Comparison of ENCODE assay signal across 9 cellular contexts in the genomic region with DNA sequence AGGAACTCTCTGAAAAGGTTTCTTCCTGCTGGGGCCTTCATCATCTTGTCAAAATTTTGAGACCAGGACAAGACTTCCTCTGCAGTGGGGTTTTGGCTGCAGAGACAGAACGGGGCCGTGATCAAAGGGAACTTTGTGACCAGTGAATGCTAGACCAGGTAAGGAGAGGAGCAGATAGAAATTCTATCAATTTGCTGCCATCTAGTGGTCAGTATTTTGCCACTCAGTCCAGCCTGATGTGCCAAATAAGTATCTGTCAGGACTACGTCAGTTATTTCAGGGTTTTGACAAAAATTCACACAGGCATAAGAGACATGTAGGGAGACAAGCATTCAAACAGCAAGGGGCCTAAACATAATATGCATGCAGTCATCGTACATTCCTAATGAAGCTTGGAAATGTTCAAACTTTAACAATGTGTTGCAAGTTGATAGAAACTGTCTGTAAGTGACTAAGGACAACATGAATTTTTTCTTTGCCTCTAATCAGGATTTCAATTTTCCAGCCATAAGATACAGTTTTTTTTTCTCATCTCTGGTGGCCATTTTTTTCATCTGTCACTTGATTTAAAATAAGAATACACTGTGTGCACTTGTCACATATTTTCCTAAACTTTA. TPM values are rescaled to one million over a fixed set of nuclear protein-coding genes. Genes with fewer than 3 reads are reported as not detected.
A peak's percentile ranks its signal among the peaks of the same experiment; 100 is the strongest.
DNase-seq lines count a peak whose midpoint lies in the region; ATAC-seq and TF ChIP-seq lines count a peak whose summit lies in the region.
"Had no signal": no experiment of that assay in that cellular context is flagged by ENCODE, and none has a peak within 500 bp of the region (broad histone marks: within the 10 kb centered on the region; RNA-seq: fewer than 3 reads in every experiment).

No MANE protein-coding gene starts in this region.

- TF ChIP-seq POLR2A in gastroesophageal sphincter (IDR thresholded peaks at IDR 0.05) (no peak), ovary (IDR thresholded peaks at IDR 0.05) (no peak)

- H3K36me3 Mint-ChIP-seq in activated T-helper 17 cell treated with anti-CD3 and anti-CD28 coated beads, Interleukin-2, amount 50 U/mL, for 72 hours (ENCODE audit: low read depth): no peaks in the 10 kb centered on the region

- intact Hi-C loops in ovary (cut with DNase I): loop anchor here in 1 of 4 donors (5.0 to 10.0 kb wide), 2 partner anchors 83 to 160 kb away; no protein-coding TSS in a partner anchor

- H3K4me1 Mint-ChIP-seq in activated T-helper 17 cell treated with anti-CD3 and anti-CD28 coated beads, Interleukin-2, amount 50 U/mL, for 72 hours: peaks cover 3% of the 10 kb centered on the region

- TF ChIP-seq EP300 in gastroesophageal sphincter (IDR thresholded peaks at IDR 0.05): no peak
- TF ChIP-seq EP300 in ovary (IDR thresholded peaks at IDR 0.05): no peak

- ATAC-seq in GM21717 (IDR thresholded peaks at IDR 0.05; ENCODE audit: unreplicated experiment) (peak; percentile 98), gastroesophageal sphincter (peak; percentile 55)
- ATAC-seq in activated T-helper 17 cell treated with anti-CD3 and anti-CD28 coated beads, Interleukin-2, amount 50 U/mL, for 72 hours (replicated peaks): peak; percentile 90

- H3K9me3 ChIP-seq in gastroesophageal sphincter: no peaks in the 10 kb centered on the region
- no peaks in the 10 kb centered on the region for H3K9me3 ChIP-seq in ovary
- H3K9me3 ChIP-seq: BLaER1 had no signal

- peak; percentile 51 for DNase-seq in DMS153 treated with DMSO at 0.1 percent for 48 hours (lab: John Stamatoyannopoulos, UW; ENCODE audit: unreplicated experiment)
- DNase-seq in DMS153 (lab: John Stamatoyannopoulos, UW): no peak
- peak; percentile 83 for DNase-seq in HT-29 (ENCODE audit: low spot score)
- DNase-seq in OCI-M2 (lab: John Stamatoyannopoulos, UW; ENCODE audit: unreplicated experiment): peak; percentile 46
- peak in 2 of 5 donors; percentile 14 to 34 for DNase-seq in ovary

- TF ChIP-seq CTCF in gastroesophageal sphincter (IDR thresholded peaks at IDR 0.05): peak; percentile 66 to 77 (median 70)
- peak; percentile 47 to 56 (median 48) for TF ChIP-seq CTCF in ovary (IDR thresholded peaks at IDR 0.05)

- H3K9me3 Mint-ChIP-seq in activated T-helper 17 cell treated with anti-CD3 and anti-CD28 coated beads, Interleukin-2, amount 50 U/mL, for 72 hours: no peaks in the 10 kb centered on the region

- H3K4me1 ChIP-seq in gastroesophageal sphincter (no peaks in the 10 kb centered on the region), ovary (ENCODE audit: insufficient read depth) (no peaks in the 10 kb centered on the region)
- H3K4me1 ChIP-seq: BLaER1 had no signal

- 2 to 11% methylated on average over 3 to 4 of the region's 4 CpGs for WGBS in gastroesophageal sphincter (ENCODE audit: low coverage in 1 of 2), 2 donors
- 10 to 13% (median 12%) methylated on average over 4 of the region's 4 CpGs for WGBS in ovary, 3 donors

- H3K4me3 ChIP-seq in gastroesophageal sphincter (no peak overlapping the region), ovary (no peak overlapping the region)
- H3K4me3 ChIP-seq: BLaER1 had no signal

- H3K27ac ChIP-seq in gastroesophageal sphincter (no peak overlapping the region), ovary (no peak overlapping the region)
- H3K27ac ChIP-seq: BLaER1 had no signal

- H3K27me3 ChIP-seq in gastroesophageal sphincter (no peaks in the 10 kb centered on the region), ovary (no peaks in the 10 kb centered on the region)
- H3K27me3 ChIP-seq: BLaER1 had no signal

- H3K27ac Mint-ChIP-seq in activated T-helper 17 cell treated with anti-CD3 and anti-CD28 coated beads, Interleukin-2, amount 50 U/mL, for 72 hours: no peak overlapping the region

- H3K36me3 ChIP-seq in gastroesophageal sphincter (no peaks in the 10 kb centered on the region), ovary (no peaks in the 10 kb centered on the region)
- H3K36me3 ChIP-seq: BLaER1 had no signal

- H3K27me3 Mint-ChIP-seq in activated T-helper 17 cell treated with anti-CD3 and anti-CD28 coated beads, Interleukin-2, amount 50 U/mL, for 72 hours: peaks cover 21% of the 10 kb centered on the region

- H3K4me3 Mint-ChIP-seq in activated T-helper 17 cell treated with anti-CD3 and anti-CD28 coated beads, Interleukin-2, amount 50 U/mL, for 72 hours: no peak overlapping the region

RNA-seq across cellular contexts. Expression of gene MTRF1L, which starts 22.0 kb away (rescaled TPM):
- 16.5 and 25.2 TPM in 2 replicates for total RNA-seq in HT-29 (2014; rRNA removed; shearing (Covaris generic))
- 10 to 100 TPM; 15.4 to 22.4 TPM for total RNA-seq in activated T-helper 17 cell treated with anti-CD3 and anti-CD28 coated beads, Interleukin-2, amount 50 U/mL, for 72 hours
- 10 to 100 TPM; 18.7 to 33.2 (median 24.8) TPM for total RNA-seq in gastroesophageal sphincter
- 10 to 100 TPM in 5 of 7 donors, 1 to 10 TPM in 2; 8.4 to 18.1 (median 16.2) TPM for total RNA-seq in ovary
- 10 to 100 TPM in 1 of 2 donors, 1 to 10 TPM in 1; 8.8 to 15.6 TPM for polyA plus RNA-seq in ovary

RNA-seq across cellular contexts. Expression of gene FBXO5, which starts 41.7 kb away (rescaled TPM):
- 8.5 TPM in 2 replicates for total RNA-seq in HT-29 (2014; rRNA removed; shearing (Covaris generic))
- 10 to 100 TPM; 39.7 to 41.4 TPM for total RNA-seq in activated T-helper 17 cell treated with anti-CD3 and anti-CD28 coated beads, Interleukin-2, amount 50 U/mL, for 72 hours
- 1 to 10 TPM; 2.2 to 5.9 (median 3.2) TPM for total RNA-seq in gastroesophageal sphincter
- total RNA-seq in ovary: 10 to 100 TPM in 1 of 7 donors, 1 to 10 TPM in 6; 2.9 to 10.4 (median 6.7) TPM
- polyA plus RNA-seq in ovary: 1 to 10 TPM; 4.6 to 5.5 TPM
